In the genomic region with DNA sequence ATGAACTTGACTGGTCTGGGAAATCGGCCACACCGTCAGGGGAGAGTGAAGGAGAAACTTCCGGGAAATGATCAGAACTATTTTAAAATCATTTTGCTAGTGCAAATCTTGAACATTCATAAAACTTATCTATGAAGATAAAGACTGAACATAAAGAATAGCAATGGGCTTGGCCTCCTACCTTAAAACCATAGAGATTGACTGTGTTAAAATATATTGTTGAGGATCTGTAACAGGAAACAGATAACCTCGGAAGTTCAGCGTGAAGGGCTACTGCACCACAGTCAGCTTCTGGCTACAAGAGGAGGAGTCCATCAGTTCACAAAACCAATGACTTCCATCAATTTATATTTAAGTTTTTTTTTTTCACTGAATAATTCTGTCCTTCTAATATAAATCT, we compare ENCODE assay signal across 27 cellular contexts.
"Had no signal": no experiment of that assay in that cellular context is flagged by ENCODE, and none has a peak within 500 bp of the region (broad histone marks: within the 10 kb centered on the region; RNA-seq: fewer than 3 reads in every experiment).

No MANE protein-coding gene starts in this region.

- H3K27ac Mint-ChIP-seq: activated CD4-positive, alpha-beta memory T cell treated with anti-CD3 and anti-CD28 coated beads, Interleukin-2, amount 10 ng/mL, durations not matched to agents 7 days and 5 days; activated CD4-positive, alpha-beta T cell treated with anti-CD3 and anti-CD28 coated beads, Interleukin-2, amount 10 ng/mL, durations not matched to agents 7 days and 5 days; activated naive CD4-positive, alpha-beta T cell treated with anti-CD3 and anti-CD28 coated beads, Interleukin-2, amount 10 ng/mL, durations not matched to agents 7 days and 5 days; activated naive CD4-positive, alpha-beta T cell treated with anti-CD3 and anti-CD28 coated beads, Interleukin-2, amount 50 U/mL, for 72 hours; activated naive CD8-positive, alpha-beta T cell treated with anti-CD3 and anti-CD28 coated beads, Interleukin-2, amount 10 ng/mL, durations not matched to agents 7 days and 5 days; activated T-cell treated with anti-CD3 and anti-CD28 coated beads, Interleukin-2, amount 50 U/mL, for 24 hours; activated T-cell treated with anti-CD3 and anti-CD28 coated beads, Interleukin-2, amount 50 U/mL, for 72 hours; dendritic cell treated with granulocyte-macrophage colony-stimulating factor and Interleukin-4, amounts not matched to agents 40 ng/mL and 50 ng/mL, for 4 days; effector memory CD8-positive, alpha-beta T cell; WTC11 had no signal

- H3K36me3 Mint-ChIP-seq: activated naive CD4-positive, alpha-beta T cell treated with anti-CD3 and anti-CD28 coated beads, Interleukin-2, amount 10 ng/mL, durations not matched to agents 7 days and 5 days; activated naive CD4-positive, alpha-beta T cell treated with anti-CD3 and anti-CD28 coated beads, Interleukin-2, amount 50 U/mL, for 72 hours; activated naive CD8-positive, alpha-beta T cell treated with anti-CD3 and anti-CD28 coated beads, Interleukin-2, amount 10 ng/mL, durations not matched to agents 7 days and 5 days; WTC11 had no signal

- H3K4me3 Mint-ChIP-seq: activated CD4-positive, alpha-beta memory T cell treated with anti-CD3 and anti-CD28 coated beads, Interleukin-2, amount 10 ng/mL, durations not matched to agents 7 days and 5 days; activated CD4-positive, alpha-beta T cell treated with anti-CD3 and anti-CD28 coated beads, Interleukin-2, amount 10 ng/mL, durations not matched to agents 7 days and 5 days; activated naive CD4-positive, alpha-beta T cell treated with anti-CD3 and anti-CD28 coated beads, Interleukin-2, amount 10 ng/mL, durations not matched to agents 7 days and 5 days; activated naive CD8-positive, alpha-beta T cell treated with anti-CD3 and anti-CD28 coated beads, Interleukin-2, amount 10 ng/mL, durations not matched to agents 7 days and 5 days; activated T-cell treated with anti-CD3 and anti-CD28 coated beads, Interleukin-2, amount 50 U/mL, for 24 hours; activated T-cell treated with anti-CD3 and anti-CD28 coated beads, Interleukin-2, amount 50 U/mL, for 72 hours; central memory CD8-positive, alpha-beta T cell; dendritic cell treated with granulocyte-macrophage colony-stimulating factor and Interleukin-4, amounts not matched to agents 40 ng/mL and 50 ng/mL, for 4 days; effector memory CD8-positive, alpha-beta T cell; WTC11 had no signal

- H3K27me3 Mint-ChIP-seq: activated CD4-positive, alpha-beta memory T cell treated with anti-CD3 and anti-CD28 coated beads, Interleukin-2, amount 10 ng/mL, durations not matched to agents 7 days and 5 days; activated CD4-positive, alpha-beta T cell treated with anti-CD3 and anti-CD28 coated beads, Interleukin-2, amount 10 ng/mL, durations not matched to agents 7 days and 5 days; activated naive CD4-positive, alpha-beta T cell treated with anti-CD3 and anti-CD28 coated beads, Interleukin-2, amount 10 ng/mL, durations not matched to agents 7 days and 5 days; activated naive CD8-positive, alpha-beta T cell treated with anti-CD3 and anti-CD28 coated beads, Interleukin-2, amount 10 ng/mL, durations not matched to agents 7 days and 5 days; activated T-cell treated with anti-CD3 and anti-CD28 coated beads, Interleukin-2, amount 50 U/mL, for 24 hours; central memory CD8-positive, alpha-beta T cell; dendritic cell treated with granulocyte-macrophage colony-stimulating factor and Interleukin-4, amounts not matched to agents 40 ng/mL and 50 ng/mL, for 4 days; effector memory CD8-positive, alpha-beta T cell had no signal

- H3K27ac ChIP-seq: brain microvascular endothelial cell, coronary artery, epithelial cell of prostate, esophagus squamous epithelium, gastroesophageal sphincter had no signal

- H3K9me3 Mint-ChIP-seq: activated CD4-positive, alpha-beta T cell treated with anti-CD3 and anti-CD28 coated beads, Interleukin-2, amount 10 ng/mL, durations not matched to agents 7 days and 5 days; WTC11 had no signal

- H3K36me3 ChIP-seq: brain microvascular endothelial cell, esophagus squamous epithelium, gastroesophageal sphincter had no signal

- H3K4me3 ChIP-seq: coronary artery, esophagus squamous epithelium, gastroesophageal sphincter had no signal

- H3K9me3 ChIP-seq: esophagus squamous epithelium, gastroesophageal sphincter had no signal

- DNase-seq: activated CD4-positive, alpha-beta memory T cell treated with anti-CD3 and anti-CD28 coated beads, Interleukin-2, amount 10 ng/mL, durations not matched to agents 7 days and 5 days; activated CD4-positive, alpha-beta T cell treated with anti-CD3 and anti-CD28 coated beads for 1 hour; activated CD4-positive, alpha-beta T cell treated with anti-CD3 and anti-CD28 coated beads for 4 hours; activated CD4-positive, alpha-beta T cell treated with anti-CD3 and anti-CD28 coated beads, Interleukin-2, amount 10 ng/mL, durations not matched to agents 7 days and 5 days; activated CD4-positive, alpha-beta T cell treated with anti-CD3 and anti-CD28 coated beads, Interleukin-2, amount 50 U/mL, for 4 hours; activated CD8-positive, alpha-beta memory T cell treated with anti-CD3 and anti-CD28 coated beads, Interleukin-2, amount 50 U/mL, for 48 hours; activated gamma-delta T cell; activated naive CD4-positive, alpha-beta T cell; activated naive CD4-positive, alpha-beta T cell treated with anti-CD3 and anti-CD28 coated beads, Interleukin-2, amount 10 ng/mL, durations not matched to agents 7 days and 5 days; activated naive CD8-positive, alpha-beta T cell treated with anti-CD3 and anti-CD28 coated beads, Interleukin-2, amount 10 ng/mL, durations not matched to agents 7 days and 5 days; activated T-cell treated with anti-CD3 and anti-CD28 coated beads for 4 hours; activated T-cell treated with anti-CD3 and anti-CD28 coated beads, Interleukin-2, amount 50 U/mL, for 24 hours; activated T-cell treated with anti-CD3 and anti-CD28 coated beads, Interleukin-2, amount 50 U/mL, for 72 hours; amniotic stem cell; brain microvascular endothelial cell; effector CD4-positive, alpha-beta T cell; effector memory CD8-positive, alpha-beta T cell; esophagus squamous epithelium; foreskin melanocyte; T-helper 2 cell had no signal

- ATAC-seq: activated naive CD4-positive, alpha-beta T cell treated with anti-CD3 and anti-CD28 coated beads, Interleukin-2, amount 50 U/mL, for 72 hours; activated T-cell treated with anti-CD3 and anti-CD28 coated beads, Interleukin-2, amount 50 U/mL, for 72 hours; effector memory CD8-positive, alpha-beta T cell; gastroesophageal sphincter had no signal

- H3K4me1 ChIP-seq: esophagus squamous epithelium, gastroesophageal sphincter had no signal

- H3K4me1 Mint-ChIP-seq: activated CD4-positive, alpha-beta memory T cell treated with anti-CD3 and anti-CD28 coated beads, Interleukin-2, amount 10 ng/mL, durations not matched to agents 7 days and 5 days; activated CD4-positive, alpha-beta T cell treated with anti-CD3 and anti-CD28 coated beads, Interleukin-2, amount 10 ng/mL, durations not matched to agents 7 days and 5 days; activated naive CD4-positive, alpha-beta T cell treated with anti-CD3 and anti-CD28 coated beads, Interleukin-2, amount 10 ng/mL, durations not matched to agents 7 days and 5 days; activated naive CD8-positive, alpha-beta T cell treated with anti-CD3 and anti-CD28 coated beads, Interleukin-2, amount 10 ng/mL, durations not matched to agents 7 days and 5 days; central memory CD8-positive, alpha-beta T cell had no signal

- H3K27me3 ChIP-seq: brain microvascular endothelial cell, esophagus squamous epithelium, gastroesophageal sphincter had no signal
